18 cellular contexts compared by ENCODE assay signal in genomic region chr1:161499099-161500078, GRCh38. TPM values are rescaled to one million over a fixed set of nuclear protein-coding genes. Genes with fewer than 3 reads are reported as not detected.
DNase-seq lines count a peak whose midpoint lies in the region; ATAC-seq, FAIRE-seq and TF ChIP-seq lines count a peak whose summit lies in the region.
"Had no signal": no experiment of that assay in that cellular context is flagged by ENCODE, and none has a peak within 500 bp of the region (broad histone marks: within the 10 kb centered on the region; RNA-seq: fewer than 3 reads in every experiment).

No MANE protein-coding gene starts in this region.

- H3K4me1 Mint-ChIP-seq in naive B cell (peaks cover 6 to 9% (median 7%) of the 10 kb centered on the region in 3 donors), type B pancreatic cell (ENCODE audit: unreplicated experiment) (no peaks in the 10 kb centered on the region)
- H3K4me1 Mint-ChIP-seq: neural crest cell had no signal

- peaks cover 16 to 63% (median 58%) of the 10 kb centered on the region in 3 donors for H3K27me3 Mint-ChIP-seq in naive B cell
- H3K27me3 Mint-ChIP-seq in type B pancreatic cell, result peaks cover 87% of the 10 kb centered on the region

- intact Hi-C loops in dorsolateral prefrontal cortex (cut with DNase I), result no loop called here

- peak overlapping the region in 41 of 59 donors; percentile 0 to 87 (median 46) for H3K27ac ChIP-seq in dorsolateral prefrontal cortex

- peaks cover 0 to 28% (median 0%) of the 10 kb centered on the region in 45 donors for H3K27me3 ChIP-seq in dorsolateral prefrontal cortex

- H3K27ac Mint-ChIP-seq in naive B cell, result peak overlapping the region in 1 of 6 donors; percentile 8
- H3K27ac Mint-ChIP-seq in type B pancreatic cell, result no peak overlapping the region
- H3K27ac Mint-ChIP-seq: activated CD4-positive, alpha-beta T cell treated with anti-CD3 and anti-CD28 coated beads, Interleukin-2, amount 10 ng/mL, durations not matched to agents 24 days and 14 days; activated T-helper 1 cell treated with anti-CD3 and anti-CD28 coated beads, Interleukin-12 subunit alpha, Interleukin-12 subunit beta, Interleukin-2, Interleukin-4 antibody, amounts not matched to agents 30 ng/mL and 10 ng/mL and 1 ng/mL, durations not matched to agents 14 hours and 24 hours and 36 hours; CD8-positive, alpha-beta T cell had no signal

- H3K9me3 Mint-ChIP-seq in naive B cell (peaks cover 0 to 1% (median 0%) of the 10 kb centered on the region in 7 donors), type B pancreatic cell (no peaks in the 10 kb centered on the region)
- H3K9me3 Mint-ChIP-seq: activated CD4-positive, alpha-beta T cell treated with anti-CD3 and anti-CD28 coated beads, Interleukin-2, amount 10 ng/mL, durations not matched to agents 24 days and 14 days; activated T-helper 1 cell treated with anti-CD3 and anti-CD28 coated beads, Interleukin-12 subunit alpha, Interleukin-12 subunit beta, Interleukin-2, Interleukin-4 antibody, amounts not matched to agents 30 ng/mL and 10 ng/mL and 1 ng/mL, durations not matched to agents 14 hours and 24 hours and 36 hours; CD8-positive, alpha-beta T cell; neural crest cell had no signal

- peak; percentile 40 for FAIRE-seq in GM12891 (lab: Jason Lieb, UNC)

- TF ChIP-seq CTCF in NB4 (IDR thresholded peaks at IDR 0.05; ENCODE audit: low read depth, low read length) (no peak), dorsolateral prefrontal cortex (IDR thresholded peaks at IDR 0.05 in 54 of 56, conservative IDR thresholded peaks at IDR 0.05 in 2 of 56; ENCODE audit: low read depth in 1 of 56, partially characterized antibody in 56 of 56) (no peak), type B pancreatic cell (conservative IDR thresholded peaks at IDR 0.05) (no peak)

- TF ChIP-seq POLR2A in GM12891 (IDR thresholded peaks at IDR 0.05; ENCODE audit: low read depth, low read length) (no peak), NB4 (IDR thresholded peaks at IDR 0.05; ENCODE audit: extremely low read depth, insufficient read length) (no peak)

- H3K4me3 ChIP-seq in NB4 (ENCODE audit: low read depth, low read length) (no peak overlapping the region), dorsolateral prefrontal cortex (no peak overlapping the region)
- H3K4me3 ChIP-seq: thoracic aorta had no signal

- H3K36me3 Mint-ChIP-seq in naive B cell (no peaks in the 10 kb centered on the region), type B pancreatic cell (no peaks in the 10 kb centered on the region)
- H3K36me3 Mint-ChIP-seq: CD8-positive, alpha-beta T cell had no signal

- DNase-seq in GM12891 (ENCODE audit: insufficient read length, low spot score), result no peak
- DNase-seq in NB4 (ENCODE audit: low read depth), result peak; percentile 35
- no peak for DNase-seq in dorsolateral prefrontal cortex
- DNase-seq in naive B cell, result no peak
- DNase-seq in D341Med (ENCODE audit: low spot score), result no peak
- DNase-seq in type B pancreatic cell (ENCODE audit: extremely low spot score, unreplicated experiment), result no peak
- DNase-seq: activated CD4-positive, alpha-beta T cell treated with anti-CD3 and anti-CD28 coated beads, Interleukin-2, amount 10 ng/mL, durations not matched to agents 24 days and 14 days; CD8-positive, alpha-beta T cell; effector memory CD4-positive, alpha-beta T cell; NCI-H2081 treated with DMSO at 0.1 percent for 48 hours; NK-92 treated with Interleukin-12 subunit alpha and Interleukin-12 subunit beta, amount 100 ng/mL, for 24 hours had no signal

- peak overlapping the region in 4 of 8 donors; percentile 13 to 24 (median 22) for H3K4me3 Mint-ChIP-seq in naive B cell
- no peak overlapping the region for H3K4me3 Mint-ChIP-seq in type B pancreatic cell
- H3K4me3 Mint-ChIP-seq: activated CD4-positive, alpha-beta T cell treated with anti-CD3 and anti-CD28 coated beads, Interleukin-2, amount 10 ng/mL, durations not matched to agents 24 days and 14 days; activated T-helper 1 cell treated with anti-CD3 and anti-CD28 coated beads, Interleukin-12 subunit alpha, Interleukin-12 subunit beta, Interleukin-2, Interleukin-4 antibody, amounts not matched to agents 30 ng/mL and 10 ng/mL and 1 ng/mL, durations not matched to agents 14 hours and 24 hours and 36 hours; CD8-positive, alpha-beta T cell; neural crest cell had no signal

- ATAC-seq in naive B cell (ENCODE audit: low read depth in 2 of 2), result peak; percentile 45 to 66
- ATAC-seq in HG02884 (IDR thresholded peaks at IDR 0.05; ENCODE audit: unreplicated experiment), result no peak
- no peak for ATAC-seq in GM21367 (IDR thresholded peaks at IDR 0.05; ENCODE audit: unreplicated experiment)
- ATAC-seq: CD8-positive, alpha-beta T cell had no signal

TF ChIP-seq in GM12891, 5 proteins besides CTCF, POLR2A, EP300 and RAD21:
- TF ChIP-seq SPI1 (IDR thresholded peaks at IDR 0.05; ENCODE audit: low read depth, low read length) (peak; percentile 95), PAX5 (IDR thresholded peaks at IDR 0.05; ENCODE audit: insufficient read depth, low read length, severe bottlenecking) (no peak)

RNA-seq across cellular contexts. Expression of gene FCGR2A, which starts 5.9 kb away (rescaled TPM):
- polyA plus RNA-seq in GM12891 (2012; ENCODE audit: low read depth, missing spikeins), result 6.6 TPM
- 10 to 100 TPM in 97 of 120 experiments, 1 to 10 TPM in 23; 5.0 to 71.8 (median 18.1) TPM for total RNA-seq in dorsolateral prefrontal cortex
- 1 to 10 TPM in 4 of 6 donors, under 1 TPM in 2; 0.23 to 5.0 (median 1.4) TPM for polyA plus RNA-seq in naive B cell (ENCODE audit: low read depth in 6 of 6)
- 0.62 and 2.1 TPM in 2 replicates for total RNA-seq in type B pancreatic cell (ENCODE audit: low replicate concordance)
- total RNA-seq: activated CD4-positive, alpha-beta T cell treated with anti-CD3 and anti-CD28 coated beads, Interleukin-2, amount 10 ng/mL, durations not matched to agents 24 days and 14 days; activated T-helper 1 cell treated with anti-CD3 and anti-CD28 coated beads, Interleukin-12 subunit alpha, Interleukin-12 subunit beta, Interleukin-2, Interleukin-4 antibody, amounts not matched to agents 30 ng/mL and 10 ng/mL and 1 ng/mL, durations not matched to agents 14 hours and 24 hours and 36 hours; LHCN-M2; neural crest cell; T-helper 1 cell treated with Interleukin-12 subunit alpha and Interleukin-12 subunit beta and Interleukin-4 antibody, amounts not matched to agents 30 ng/mL and 1 ng/mL, for 36 hours had no signal

RNA-seq across cellular contexts. Expression of gene HSPA6, which starts 25.0 kb away (rescaled TPM):
- 0.71 TPM for polyA plus RNA-seq in GM12891 (2012; ENCODE audit: low read depth, missing spikeins)
- total RNA-seq in dorsolateral prefrontal cortex, result 1,000 to 10,000 TPM in 1 of 120 experiments, 100 to 1,000 TPM in 3, 10 to 100 TPM in 12, 1 to 10 TPM in 91, under 1 TPM in 12, not detected in 1; 0.41 to 1,017 (median 2.4) TPM
- under 1 TPM in 2 of 6 donors, not detected in 4; 0.12 to 0.13 TPM for polyA plus RNA-seq in naive B cell (ENCODE audit: low read depth in 6 of 6)
- total RNA-seq in type B pancreatic cell (ENCODE audit: low replicate concordance), result 0.77 and 1.0 TPM in 2 replicates
- total RNA-seq: neural crest cell had no signal

RNA-seq across cellular contexts. Expression of gene FCGR3A, which starts 50.2 kb away (rescaled TPM):
- polyA plus RNA-seq in GM12891 (2012; ENCODE audit: low read depth, missing spikeins), result not detected
- total RNA-seq in dorsolateral prefrontal cortex (100 to 1,000 TPM in 6 of 120 experiments, 10 to 100 TPM in 105, 1 to 10 TPM in 9; 3.5 to 144 (median 28.1) TPM), type B pancreatic cell (ENCODE audit: low replicate concordance) (0.17 TPM in 1 of 2 replicates, not detected in the other)
- polyA plus RNA-seq in naive B cell (ENCODE audit: low read depth in 6 of 6), result 1 to 10 TPM in 4 of 6 donors, under 1 TPM in 2; 0.33 to 3.1 (median 1.3) TPM
- total RNA-seq: activated CD4-positive, alpha-beta T cell treated with anti-CD3 and anti-CD28 coated beads, Interleukin-2, amount 10 ng/mL, durations not matched to agents 24 days and 14 days; activated T-helper 1 cell treated with anti-CD3 and anti-CD28 coated beads, Interleukin-12 subunit alpha, Interleukin-12 subunit beta, Interleukin-2, Interleukin-4 antibody, amounts not matched to agents 30 ng/mL and 10 ng/mL and 1 ng/mL, durations not matched to agents 14 hours and 24 hours and 36 hours; LHCN-M2; neural crest cell; T-helper 1 cell treated with Interleukin-12 subunit alpha and Interleukin-12 subunit beta and Interleukin-4 antibody, amounts not matched to agents 30 ng/mL and 1 ng/mL, for 36 hours had no signal

Comparison
In these comparisons a context has a peak if more than half of its experiments do, and no peak if none do; other contexts are left out.
1. ATAC-seq: peak in naive B cell (2 of 2); none in HG02884 (single experiment) and GM21367 (single experiment).